ENCODE assay signal across 2 cellular contexts in genomic region chr10:73995035-73995358, GRCh38.
TF ChIP-seq lines count a peak whose summit lies in the region.

No MANE protein-coding gene starts in this region.

TF ChIP-seq in HEK293, 187 proteins besides CTCF, POLR2A, EP300 and RAD21:
- TF ChIP-seq PRDM1 (tag by site-specific recombination; IDR thresholded peaks at IDR 0.05) (peak; percentile 49), ZNF629 (tag by site-specific recombination; IDR thresholded peaks at IDR 0.05) (no peak), PRDM6 (tag by site-specific recombination; IDR thresholded peaks at IDR 0.05) (peak; percentile 33; the same call in 1 of the 2 replicates)

TF ChIP-seq in H1, 55 proteins besides CTCF, POLR2A, EP300 and RAD21 (continued from another document):
- no peak for TF ChIP-seq E2F6 (IDR thresholded peaks at IDR 0.05)
- no peak for TF ChIP-seq EZH2 (IDR thresholded peaks at IDR 0.05; ENCODE audit: low read depth, low read length, severe bottlenecking)
